Comparison of ENCODE assay signal across 18 cellular contexts in the genomic region with DNA sequence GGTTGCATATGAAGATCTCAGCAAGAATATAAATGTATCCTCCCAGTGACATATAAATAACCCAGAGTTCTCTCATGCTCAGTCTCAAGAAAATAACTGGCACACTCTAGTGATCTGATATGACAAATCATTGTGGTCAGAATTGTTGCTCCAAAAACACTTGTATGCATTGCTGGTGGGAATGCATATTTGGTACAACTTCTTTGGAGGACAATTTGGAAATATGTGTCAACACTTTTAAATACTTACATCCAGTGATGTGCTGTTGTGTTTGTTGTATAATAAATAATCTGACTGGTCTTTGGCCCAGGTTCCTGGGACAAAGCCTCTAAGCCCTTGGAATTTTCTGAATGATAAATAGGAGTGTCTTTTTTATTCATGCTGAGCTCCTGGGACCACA.
DNase-seq lines count a peak whose midpoint lies in the region; ATAC-seq and TF ChIP-seq lines count a peak whose summit lies in the region.
"Had no signal": no experiment of that assay in that cellular context is flagged by ENCODE, and none has a peak within 500 bp of the region (broad histone marks: within the 10 kb centered on the region; RNA-seq: fewer than 3 reads in every experiment).

No MANE protein-coding gene starts in this region.

- ATAC-seq in naive thymus-derived CD8-positive, alpha-beta T cell, result no peak
- no peak for ATAC-seq in GM21367 (IDR thresholded peaks at IDR 0.05; ENCODE audit: unreplicated experiment)
- ATAC-seq: stimulated activated naive B cell treated with anti-CD40 and anti-IgM and Interleukin-4, amounts not matched to agents 10 μg/mL and 1 μg/mL and 100 μg/mL, for 72 hours had no signal

- peak; percentile 8 for DNase-seq in ELR (ENCODE audit: low read depth)
- DNase-seq in M059J (ENCODE audit: low read depth), result peak; percentile 33
- peak; percentile 26 for DNase-seq in choroid plexus epithelial cell (ENCODE audit: low read depth)
- no peak for DNase-seq in naive thymus-derived CD8-positive, alpha-beta T cell
- no peak for DNase-seq in type B pancreatic cell (ENCODE audit: extremely low spot score, unreplicated experiment)
- no peak for DNase-seq in activated CD8-positive, alpha-beta memory T cell treated with anti-CD3 and anti-CD28 coated beads, Interleukin-2, amount 50 U/mL, for 48 hours
- DNase-seq: activated CD4-positive, alpha-beta T cell treated with anti-CD3 and anti-CD28 coated beads, Interleukin-2, amount 10 ng/mL, durations not matched to agents 7 days and 5 days; activated effector memory CD4-positive, alpha-beta T cell treated with Interleukin-2 at 50 U/mL for 16 hours; amniotic stem cell; DND-41; NCI-H1694; NCI-H82; SIG-M5; stimulated activated CD4-positive, alpha-beta T cell treated with anti-CD3 and anti-CD28 coated beads, Interleukin-1b, Interleukin-23, amount 100 ng/mL, for 48 hours; stimulated activated naive B cell treated with anti-CD40 and anti-IgM and Interleukin-4, amounts not matched to agents 10 μg/mL and 1 μg/mL and 100 μg/mL, for 72 hours had no signal

- H3K27ac Mint-ChIP-seq in naive thymus-derived CD8-positive, alpha-beta T cell, result peak overlapping the region in 6 of 10 donors; percentile 2 to 77 (median 32)
- no peak overlapping the region for H3K27ac Mint-ChIP-seq in type B pancreatic cell
- H3K27ac Mint-ChIP-seq: activated CD4-positive, alpha-beta T cell treated with anti-CD3 and anti-CD28 coated beads, Interleukin-2, amount 10 ng/mL, durations not matched to agents 7 days and 5 days; nephron; stimulated activated naive B cell treated with anti-CD40 and anti-IgM and Interleukin-4, amounts not matched to agents 10 μg/mL and 1 μg/mL and 100 μg/mL, for 72 hours had no signal

- peaks cover 0 to 2% (median 0%) of the 10 kb centered on the region in 9 donors for H3K9me3 Mint-ChIP-seq in naive thymus-derived CD8-positive, alpha-beta T cell
- peaks cover 1% of the 10 kb centered on the region for H3K9me3 Mint-ChIP-seq in type B pancreatic cell
- H3K9me3 Mint-ChIP-seq: central memory CD8-positive, alpha-beta T cell; nephron; stimulated activated naive B cell treated with anti-CD40 and anti-IgM and Interleukin-4, amounts not matched to agents 10 μg/mL and 1 μg/mL and 100 μg/mL, for 72 hours had no signal

- peaks cover 36 to 75% (median 63%) of the 10 kb centered on the region in 4 donors for H3K4me1 Mint-ChIP-seq in naive thymus-derived CD8-positive, alpha-beta T cell
- H3K4me1 Mint-ChIP-seq in type B pancreatic cell (ENCODE audit: unreplicated experiment), result peaks cover 6% of the 10 kb centered on the region

- peak overlapping the region in 2 of 10 donors; percentile 1 to 19 for H3K4me3 Mint-ChIP-seq in naive thymus-derived CD8-positive, alpha-beta T cell
- H3K4me3 Mint-ChIP-seq in type B pancreatic cell, result no peak overlapping the region
- H3K4me3 Mint-ChIP-seq: activated CD4-positive, alpha-beta T cell treated with anti-CD3 and anti-CD28 coated beads, Interleukin-2, amount 10 ng/mL, durations not matched to agents 7 days and 5 days; central memory CD8-positive, alpha-beta T cell; nephron; stimulated activated naive B cell treated with anti-CD40 and anti-IgM and Interleukin-4, amounts not matched to agents 10 μg/mL and 1 μg/mL and 100 μg/mL, for 72 hours had no signal

- no peaks in the 10 kb centered on the region for H3K27me3 Mint-ChIP-seq in naive thymus-derived CD8-positive, alpha-beta T cell
- H3K27me3 Mint-ChIP-seq in type B pancreatic cell, result no peaks in the 10 kb centered on the region
- H3K27me3 Mint-ChIP-seq: activated CD4-positive, alpha-beta T cell treated with anti-CD3 and anti-CD28 coated beads, Interleukin-2, amount 10 ng/mL, durations not matched to agents 7 days and 5 days; central memory CD8-positive, alpha-beta T cell; stimulated activated naive B cell treated with anti-CD40 and anti-IgM and Interleukin-4, amounts not matched to agents 10 μg/mL and 1 μg/mL and 100 μg/mL, for 72 hours had no signal

- TF ChIP-seq CTCF in choroid plexus epithelial cell (conservative IDR thresholded peaks at IDR 0.05; ENCODE audit: low read depth, low read length), result no peak
- no peak for TF ChIP-seq CTCF in type B pancreatic cell (conservative IDR thresholded peaks at IDR 0.05)

- H3K4me3 ChIP-seq in choroid plexus epithelial cell (ENCODE audit: low read depth, low read length), result no peak overlapping the region

- POLR2A ChIA-PET in naive thymus-derived CD8-positive, alpha-beta T cell (lab: Charles Lee), result interaction anchor here (1.1 to 6.9 kb wide), 2 partner anchors 12 to 67 kb away, joined by 3 to 108 read pairs; partner anchors contain the start of gene STT3B

- H3K36me3 Mint-ChIP-seq in naive thymus-derived CD8-positive, alpha-beta T cell, result peaks cover 0 to 9% (median 7%) of the 10 kb centered on the region in 3 donors
- H3K36me3 Mint-ChIP-seq in type B pancreatic cell, result no peaks in the 10 kb centered on the region
- H3K36me3 Mint-ChIP-seq: stimulated activated naive B cell treated with anti-CD40 and anti-IgM and Interleukin-4, amounts not matched to agents 10 μg/mL and 1 μg/mL and 100 μg/mL, for 72 hours had no signal

Comparison
In these comparisons a context has a peak if more than half of its experiments do, and no peak if none do; other contexts are left out.
1. DNase-seq: peak in ELR (single experiment), M059J (single experiment) and choroid plexus epithelial cell (single experiment); none in naive thymus-derived CD8-positive, alpha-beta T cell (0 of 10), type B pancreatic cell (single experiment) and activated CD8-positive, alpha-beta memory T cell treated with anti-CD3 and anti-CD28 coated beads, Interleukin-2, amount 50 U/mL, for 48 hours (single experiment).